9 cellular contexts compared by ENCODE assay signal in the genomic region with DNA sequence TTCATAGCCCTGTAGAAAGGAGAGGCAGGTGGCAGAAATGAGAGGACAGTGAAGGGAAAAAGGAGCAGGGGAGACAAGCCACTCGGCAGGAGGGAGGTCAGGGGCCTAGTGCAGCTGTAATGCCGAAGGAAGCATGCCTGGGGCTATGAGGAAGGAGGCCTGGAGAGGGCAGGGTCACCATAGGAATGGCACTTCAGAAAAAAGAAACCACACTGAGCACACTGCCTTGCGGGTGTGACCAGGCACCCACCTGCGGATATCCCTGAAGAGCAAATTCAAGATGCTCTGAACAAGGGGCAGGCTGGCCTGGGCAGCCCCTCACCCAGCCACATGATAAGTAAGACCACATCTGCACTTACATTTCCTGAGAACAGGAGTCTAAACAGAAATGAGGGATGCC.
A peak's percentile ranks its signal among the peaks of the same experiment; 100 is the strongest.
DNase-seq lines count a peak whose midpoint lies in the region; ATAC-seq and TF ChIP-seq lines count a peak whose summit lies in the region.
"Had no signal": no experiment of that assay in that cellular context is flagged by ENCODE, and none has a peak within 500 bp of the region (broad histone marks: within the 10 kb centered on the region; RNA-seq: fewer than 3 reads in every experiment).

No MANE protein-coding gene starts in this region.

- in situ Hi-C loops in astrocyte of the cerebellum (cut with HindIII; ENCODE audit: low sequenced_read_pairs), result no loop called here

- no peaks in the 10 kb centered on the region for H3K27me3 ChIP-seq in lower lobe of right lung (ENCODE audit: low read depth)

- CTCF ChIA-PET in HEK293T (lab: Yijun Ruan, JAX), result no interaction called here

- H3K36me3 ChIP-seq in lower lobe of right lung, result peaks cover 78% of the 10 kb centered on the region

- peak; percentile 66 to 83 for ATAC-seq in lower lobe of right lung
- no peak for ATAC-seq in HG03439 (IDR thresholded peaks at IDR 0.05; ENCODE audit: unreplicated experiment)
- no peak for ATAC-seq in HG02798 (IDR thresholded peaks at IDR 0.05; ENCODE audit: poor library complexity, unreplicated experiment)

- TF ChIP-seq CTCF in AG09309 (IDR thresholded peaks at IDR 0.05; ENCODE audit: control insufficient read depth, insufficient read depth, low read depth, low read length, missing control alignments), result peak; percentile 21
- TF ChIP-seq CTCF in astrocyte of the cerebellum (IDR thresholded peaks at IDR 0.05; ENCODE audit: low read depth, low read length, missing control alignments), result peak; percentile 31
- peak; percentile 34 for TF ChIP-seq CTCF in lower lobe of right lung (IDR thresholded peaks at IDR 0.05)

- H3K4me3 ChIP-seq in AG09309 (ENCODE audit: control insufficient read depth, low read depth, low read length) (no peak overlapping the region), astrocyte of the cerebellum (ENCODE audit: low read depth, low read length) (no peak overlapping the region), lower lobe of right lung (no peak overlapping the region)

- POLR2A ChIA-PET in HEK293T (lab: Yijun Ruan, JAX), result no interaction called here

- intact Hi-C loops in lower lobe of right lung (cut with DNase I), result no loop called here

- DNase-seq in AG09309 (ENCODE audit: low read depth) (no peak), HEK293T (ENCODE audit: extremely low spot score) (peak; percentile 38), astrocyte of the cerebellum (ENCODE audit: low read depth) (no peak), lower lobe of right lung (no peak), Ammon's horn (ENCODE audit: low spot score) (no peak), NCI-H510A treated with DMSO at 0.1 percent for 48 hours (lab: John Stamatoyannopoulos, UW) (no peak)
- DNase-seq: NCI-H1694 treated with DMSO at 0.1 percent for 48 hours had no signal

- H3K4me1 ChIP-seq in lower lobe of right lung, result peaks cover 38% of the 10 kb centered on the region

- H3K9me3 ChIP-seq in lower lobe of right lung, result no peaks in the 10 kb centered on the region

- H3K27ac ChIP-seq in lower lobe of right lung, result no peak overlapping the region

TF ChIP-seq in HEK293T, 16 proteins besides CTCF, POLR2A, EP300 and RAD21:
- TF ChIP-seq BHLHE40 (IDR thresholded peaks at IDR 0.05; ENCODE audit: borderline replicate concordance) (no peak), FOXM1 (IDR thresholded peaks at IDR 0.05; ENCODE audit: borderline replicate concordance) (no peak), SUZ12 (IDR thresholded peaks at IDR 0.05) (no peak), SP1 (IDR thresholded peaks at IDR 0.05) (no peak), HDGF (IDR thresholded peaks at IDR 0.05; ENCODE audit: borderline replicate concordance) (no peak), ARNT (IDR thresholded peaks at IDR 0.05) (no peak)
- TF ChIP-seq, protein P1, sequence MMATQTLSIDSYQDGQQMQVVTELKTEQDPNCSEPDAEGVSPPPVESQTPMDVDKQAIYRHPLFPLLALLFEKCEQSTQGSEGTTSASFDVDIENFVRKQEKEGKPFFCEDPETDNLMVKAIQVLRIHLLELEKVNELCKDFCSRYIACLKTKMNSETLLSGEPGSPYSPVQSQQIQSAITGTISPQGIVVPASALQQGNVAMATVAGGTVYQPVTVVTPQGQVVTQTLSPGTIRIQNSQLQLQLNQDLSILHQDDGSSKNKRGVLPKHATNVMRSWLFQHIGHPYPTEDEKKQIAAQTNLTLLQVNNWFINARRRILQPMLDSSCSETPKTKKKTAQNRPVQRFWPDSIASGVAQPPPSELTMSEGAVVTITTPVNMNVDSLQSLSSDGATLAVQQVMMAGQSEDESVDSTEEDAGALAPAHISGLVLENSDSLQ (IDR thresholded peaks at IDR 0.05), result no peak

Comparison
In these comparisons a context has a peak if more than half of its experiments do, and no peak if none do; other contexts are left out.
1. ATAC-seq: peak in lower lobe of right lung (2 of 2); none in HG03439 (single experiment) and HG02798 (single experiment).
2. Peak in every context shown above with its lines, with median percentiles within 50 percentile points of each other: CTCF ChIP-seq.